ENCODE assay signal across 8 cellular contexts in genomic region chr12:49367381-49368239, GRCh38. TPM values are rescaled to one million over a fixed set of nuclear protein-coding genes. Genes with fewer than 3 reads are reported as not detected.
DNase-seq lines count a peak whose midpoint lies in the region; ATAC-seq, FAIRE-seq and TF ChIP-seq lines count a peak whose summit lies in the region.

Gene SPATS2 (plus strand): TSS chr12:49367462. CDS start chr12:49461013, 93,551 bp downstream.

- peak within 1 kb of the TSS; percentile 98 for H3K27ac Mint-ChIP-seq in activated T-cell treated with anti-CD3 and anti-CD28 coated beads, Interleukin-2, amount 50 U/mL, for 24 hours
- peak within 1 kb of the TSS; percentile 98 for H3K27ac Mint-ChIP-seq in stimulated activated naive B cell treated with anti-CD40 and anti-IgM and Interleukin-4, amounts not matched to agents 10 μg/mL and 1 μg/mL and 100 μg/mL, for 72 hours

- peak within 1 kb of the TSS; percentile 87 to 89 for H3K4me3 ChIP-seq in kidney (ENCODE audit: low read length in 2 of 2)

- no peaks in the 10 kb centered on the region for H3K9me3 ChIP-seq in kidney (ENCODE audit: control insufficient read depth in 1 of 2, low read length in 2 of 2)

- TF ChIP-seq CTCF in kidney (IDR thresholded peaks at IDR 0.05; ENCODE audit: borderline replicate concordance, extremely low read depth, insufficient read depth): no peak

- H3K4me1 ChIP-seq in kidney (ENCODE audit: control insufficient read depth in 1 of 2, insufficient read depth in 1 of 2, low read depth in 1 of 2, low read length in 2 of 2): peaks cover 0 to 2% of the 10 kb centered on the region in 2 donors

- DNase-seq in activated T-cell treated with anti-CD3 and anti-CD28 coated beads, Interleukin-2, amount 50 U/mL, for 24 hours: no peak
- no peak for DNase-seq in activated T-cell treated with anti-CD3 and anti-CD28 coated beads, Interleukin-2, amount 50 U/mL, for 1 hour
- DNase-seq in NCI-H2227 (lab: John Stamatoyannopoulos, UW; ENCODE audit: unreplicated experiment) (peak; percentile 41), T47D (ENCODE audit: low read depth in 1 of 2, low spot score in 1 of 2) (peak; percentile 16 to 27), kidney (peak; percentile 97), kidney tubule cell (ENCODE audit: low spot score) (no peak)
- DNase-seq in stimulated activated naive B cell treated with anti-CD40 and anti-IgM and Interleukin-4, amounts not matched to agents 10 μg/mL and 1 μg/mL and 100 μg/mL, for 72 hours: no peak
- DNase-seq in NK-92 treated with Interleukin-12 subunit alpha and Interleukin-12 subunit beta, amount 100 ng/mL, for 24 hours (lab: John Stamatoyannopoulos, UW): no peak

- peak within 1 kb of the TSS; percentile 85 to 89 for H3K27ac ChIP-seq in kidney (ENCODE audit: low read depth in 2 of 2, low read length in 2 of 2)

- peaks cover 7% of the 10 kb centered on the region for H3K36me3 Mint-ChIP-seq in activated T-cell treated with anti-CD3 and anti-CD28 coated beads, Interleukin-2, amount 50 U/mL, for 24 hours (ENCODE audit: low read depth)
- H3K36me3 Mint-ChIP-seq in stimulated activated naive B cell treated with anti-CD40 and anti-IgM and Interleukin-4, amounts not matched to agents 10 μg/mL and 1 μg/mL and 100 μg/mL, for 72 hours: peaks cover 1 to 5% of the 10 kb centered on the region in 2 donors

- H3K9ac ChIP-seq in kidney (ENCODE audit: low read length in 2 of 2): peak within 1 kb of the TSS; percentile 80 to 83

- no peak for FAIRE-seq in kidney (lab: Jason Lieb, UNC)

- intact Hi-C loops in kidney (cut with DNase I): no loop called here

- H3K4me1 Mint-ChIP-seq in activated T-cell treated with anti-CD3 and anti-CD28 coated beads, Interleukin-2, amount 50 U/mL, for 24 hours (ENCODE audit: low read depth): peaks cover 42% of the 10 kb centered on the region
- H3K4me1 Mint-ChIP-seq in stimulated activated naive B cell treated with anti-CD40 and anti-IgM and Interleukin-4, amounts not matched to agents 10 μg/mL and 1 μg/mL and 100 μg/mL, for 72 hours: peaks cover 24 to 41% of the 10 kb centered on the region in 2 donors

- ATAC-seq in stimulated activated naive B cell treated with anti-CD40 and anti-IgM and Interleukin-4, amounts not matched to agents 10 μg/mL and 1 μg/mL and 100 μg/mL, for 72 hours (replicated peaks): peak in 1 of 2 donors; percentile 4

- in situ Hi-C loops in T47D (cut with HindIII; ENCODE audit: low pct_unique_long_range_greater_than_20kb, low sequenced_read_pairs): no loop called here

- H3K9me3 Mint-ChIP-seq in activated T-cell treated with anti-CD3 and anti-CD28 coated beads, Interleukin-2, amount 50 U/mL, for 24 hours: no peaks in the 10 kb centered on the region
- no peaks in the 10 kb centered on the region for H3K9me3 Mint-ChIP-seq in stimulated activated naive B cell treated with anti-CD40 and anti-IgM and Interleukin-4, amounts not matched to agents 10 μg/mL and 1 μg/mL and 100 μg/mL, for 72 hours

- no peaks in the 10 kb centered on the region for H3K36me3 ChIP-seq in kidney (ENCODE audit: control insufficient read depth in 1 of 2, insufficient read depth in 2 of 2, low read length in 2 of 2)

- no peaks in the 10 kb centered on the region for H3K27me3 Mint-ChIP-seq in activated T-cell treated with anti-CD3 and anti-CD28 coated beads, Interleukin-2, amount 50 U/mL, for 24 hours
- no peaks in the 10 kb centered on the region for H3K27me3 Mint-ChIP-seq in stimulated activated naive B cell treated with anti-CD40 and anti-IgM and Interleukin-4, amounts not matched to agents 10 μg/mL and 1 μg/mL and 100 μg/mL, for 72 hours

- peak within 1 kb of the TSS; percentile 94 for H3K4me3 Mint-ChIP-seq in activated T-cell treated with anti-CD3 and anti-CD28 coated beads, Interleukin-2, amount 50 U/mL, for 24 hours
- peak within 1 kb of the TSS; percentile 82 to 90 for H3K4me3 Mint-ChIP-seq in stimulated activated naive B cell treated with anti-CD40 and anti-IgM and Interleukin-4, amounts not matched to agents 10 μg/mL and 1 μg/mL and 100 μg/mL, for 72 hours

RNA-seq across cellular contexts. Expression of gene SPATS2, which starts in this region (rescaled TPM):
- total RNA-seq in kidney: 23.7 TPM
- polyA plus RNA-seq in kidney (ENCODE audit: insufficient read depth, low read depth, low replicate concordance): 10.0 TPM

Comparison
In these comparisons a context has a peak if more than half of its experiments do, and no peak if none do; other contexts are left out.
1. DNase-seq: peak in NCI-H2227 (single experiment), T47D (2 of 2) and kidney (single experiment); none in activated T-cell treated with anti-CD3 and anti-CD28 coated beads, Interleukin-2, amount 50 U/mL, for 24 hours (single experiment), activated T-cell treated with anti-CD3 and anti-CD28 coated beads, Interleukin-2, amount 50 U/mL, for 1 hour (single experiment), stimulated activated naive B cell treated with anti-CD40 and anti-IgM and Interleukin-4, amounts not matched to agents 10 μg/mL and 1 μg/mL and 100 μg/mL, for 72 hours (single experiment), kidney tubule cell (single experiment) and NK-92 treated with Interleukin-12 subunit alpha and Interleukin-12 subunit beta, amount 100 ng/mL, for 24 hours (single experiment).